ENCODE assay signal across 22 cellular contexts in the genomic region with DNA sequence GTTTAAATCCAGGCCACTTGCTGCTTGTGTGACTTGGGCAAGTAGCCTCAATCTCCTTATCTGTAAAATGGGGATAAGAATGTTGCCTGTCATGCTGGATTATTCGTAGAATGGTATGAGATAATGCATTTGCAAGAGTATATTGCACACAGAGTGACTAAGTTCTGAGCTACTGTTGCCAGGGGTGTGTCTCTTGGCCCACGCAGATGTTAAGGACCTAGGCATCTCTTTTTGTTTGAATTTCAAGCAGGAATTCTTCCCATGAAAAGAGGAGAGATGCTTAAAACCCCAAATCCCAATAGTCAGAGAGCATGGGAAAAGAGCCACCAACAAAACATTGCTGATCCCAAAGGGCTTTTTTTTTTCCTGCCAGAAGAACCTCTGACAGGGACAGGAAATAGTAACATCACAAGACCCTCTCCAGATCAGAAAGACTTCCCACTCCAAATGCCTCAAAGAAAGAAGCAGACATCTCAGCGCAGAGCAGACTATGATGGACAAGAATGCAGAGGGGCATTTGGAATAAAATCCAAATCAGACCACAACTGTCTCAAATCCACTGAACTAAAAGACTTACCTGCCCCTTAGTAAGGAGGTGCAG.
DNase-seq lines count a peak whose midpoint lies in the region; TF ChIP-seq lines count a peak whose summit lies in the region.
"Had no signal": no experiment of that assay in that cellular context is flagged by ENCODE, and none has a peak within 500 bp of the region (broad histone marks: within the 10 kb centered on the region; RNA-seq: fewer than 3 reads in every experiment).

No MANE protein-coding gene starts in this region.

- TF ChIP-seq CTCF in fibroblast of the aortic adventitia (IDR thresholded peaks at IDR 0.05; ENCODE audit: insufficient read depth, low read length) (no peak), GM13976 (IDR thresholded peaks at IDR 0.05; ENCODE audit: borderline replicate concordance, control extremely low read depth, extremely low read depth, insufficient read depth, missing control alignments) (no peak)

- no peak overlapping the region for H3K4me3 ChIP-seq in fibroblast of the aortic adventitia (ENCODE audit: low read depth, low read length)
- H3K4me3 ChIP-seq: pancreas, sigmoid colon had no signal

- DNase-seq in A172 (ENCODE audit: low spot score) (peak; percentile 2), EL (peak; percentile 44), astrocyte of the hippocampus (ENCODE audit: low read depth, low spot score) (peak; percentile 14), fibroblast of the aortic adventitia (ENCODE audit: low read depth) (peak; percentile 92), GM13976 (ENCODE audit: low spot score) (no peak), inferior parietal cortex (ENCODE audit: extremely low spot score) (no peak), HT-29 (ENCODE audit: low spot score) (no peak), mucosa of gallbladder (ENCODE audit: low spot score) (no peak)
- DNase-seq: ACHN; activated CD4-positive, CD25-positive, alpha-beta regulatory T cell treated with anti-CD3 and anti-CD28 coated beads, Interleukin-2, amount 50 U/mL, for 72 hours; activated naive CD4-positive, alpha-beta T cell; activated T-cell treated with anti-CD3 and anti-CD28 coated beads, Interleukin-2, amount 50 U/mL, for 4 hours; amygdala; CD4-positive, CD25-positive, alpha-beta regulatory T cell; cerebellar nuclear complex; H9; KG1; NCI-H69; pancreas; SHP77 treated with DMSO at 0.1 percent for 48 hours; sigmoid colon; stimulated activated CD8-positive, alpha-beta memory T cell treated with anti-CD3 and anti-CD28 coated beads, Interleukin-4, amount 100 ng/mL, for 48 hours had no signal

- in situ Hi-C loops in GM13976 (cut with MboI; ENCODE audit: low sequenced_read_pairs, unreplicated experiment) = no loop called here

Comparison
In these comparisons a context has a peak if more than half of its experiments do, and no peak if none do; other contexts are left out.
1. DNase-seq: peak in A172 (single experiment), EL (single experiment), astrocyte of the hippocampus (single experiment) and fibroblast of the aortic adventitia (single experiment); none in GM13976 (single experiment), inferior parietal cortex (single experiment), HT-29 (single experiment) and mucosa of gallbladder (single experiment).